ENCODE assay signal across 12 cellular contexts in genomic region chr2:38737925-38738324, GRCh38. TPM values are rescaled to one million over a fixed set of nuclear protein-coding genes. Genes with fewer than 3 reads are reported as not detected.
A peak's percentile ranks its signal among the peaks of the same experiment; 100 is the strongest.
DNase-seq lines count a peak whose midpoint lies in the region; ATAC-seq and TF ChIP-seq lines count a peak whose summit lies in the region.
"Had no signal": no experiment of that assay in that cellular context is flagged by ENCODE, and none has a peak within 500 bp of the region (broad histone marks: within the 10 kb centered on the region; RNA-seq: fewer than 3 reads in every experiment).

No MANE protein-coding gene starts in this region.

- no TSS peak for BruUV-seq in PC-3 (replicated peaks; lab: Mats Ljungman, UMichigan)

- H3K79me2 ChIP-seq in PC-3 (ENCODE audit: low read length): no peaks in the 10 kb centered on the region

- H3K9me2 ChIP-seq in PC-3 (replicated peaks; ENCODE audit: low read length): no peaks in the 10 kb centered on the region
- H3K9me2 ChIP-seq: SK-N-SH had no signal

- no peak overlapping the region for H3K4me2 ChIP-seq in PC-3 (ENCODE audit: low read length)
- H3K4me2 ChIP-seq: SK-N-SH had no signal

- H3K9me3 ChIP-seq in left ventricle myocardium inferior (replicated peaks) (no peaks in the 10 kb centered on the region), muscle layer of duodenum (ENCODE audit: control insufficient read depth in 1 of 2, low read length in 2 of 2) (no peaks in the 10 kb centered on the region), upper lobe of left lung (no peaks in the 10 kb centered on the region), PC-3 (ENCODE audit: low read length) (no peaks in the 10 kb centered on the region)
- H3K9me3 ChIP-seq: SK-N-SH had no signal

- H3K4me1 ChIP-seq in left ventricle myocardium inferior (peaks cover 51% of the 10 kb centered on the region), muscle layer of duodenum (ENCODE audit: control insufficient read depth in 1 of 2, insufficient read depth in 2 of 2, low read length in 2 of 2) (peaks cover 0 to 19% of the 10 kb centered on the region in 2 donors), upper lobe of left lung (peaks cover 2 to 34% (median 19%) of the 10 kb centered on the region in 4 donors), PC-3 (ENCODE audit: insufficient read depth, low read length) (no peaks in the 10 kb centered on the region)

- peak overlapping the region; percentile 7 for H3K27ac ChIP-seq in left ventricle myocardium inferior (replicated peaks)
- peak overlapping the region; percentile 2 for H3K27ac ChIP-seq in cingulate gyrus (ENCODE audit: low read depth, low read length)
- peak overlapping the region; percentile 82 for H3K27ac ChIP-seq in muscle layer of duodenum (ENCODE audit: low read length)
- peak overlapping the region; percentile 28 to 72 (median 50) for H3K27ac ChIP-seq in upper lobe of left lung
- no peak overlapping the region for H3K27ac ChIP-seq in PC-3 (ENCODE audit: low read length)
- H3K27ac ChIP-seq: brain microvascular endothelial cell, WERI-Rb-1 had no signal

- H3K27me3 ChIP-seq in left ventricle myocardium inferior (ENCODE audit: low read depth) (no peaks in the 10 kb centered on the region), muscle layer of duodenum (ENCODE audit: low read depth, low read length) (no peaks in the 10 kb centered on the region), upper lobe of left lung (no peaks in the 10 kb centered on the region), PC-3 (ENCODE audit: low read length) (no peaks in the 10 kb centered on the region)
- H3K27me3 ChIP-seq: brain microvascular endothelial cell had no signal

- H3K9ac ChIP-seq in PC-3 (ENCODE audit: low read length): no peak overlapping the region
- H3K9ac ChIP-seq: SK-N-SH had no signal

- H3K4me3 ChIP-seq in left ventricle myocardium inferior: no peak overlapping the region
- no peak overlapping the region for H3K4me3 ChIP-seq in muscle layer of duodenum (ENCODE audit: low read depth in 1 of 2, low read length in 2 of 2)
- no peak overlapping the region for H3K4me3 ChIP-seq in upper lobe of left lung
- H3K4me3 ChIP-seq in PC-3 (ENCODE audit: low read length): no peak overlapping the region

- H4K20me1 ChIP-seq in PC-3 (ENCODE audit: low read length): peaks cover 12% of the 10 kb centered on the region

- TF ChIP-seq CTCF in left ventricle myocardium inferior (IDR thresholded peaks at IDR 0.05; ENCODE audit: borderline replicate concordance) (no peak), upper lobe of left lung (IDR thresholded peaks at IDR 0.05) (no peak), PC-3 (conservative IDR thresholded peaks at IDR 0.05; ENCODE audit: low read depth, low read length) (no peak)

- H2AFZ ChIP-seq in PC-3 (ENCODE audit: low read length): no peak overlapping the region

- ATAC-seq in left ventricle myocardium superior (no peak), upper lobe of left lung (ENCODE audit: low FRiP score in 2 of 2) (peak in 1 of 2 donors; percentile 5), HG03095 (IDR thresholded peaks at IDR 0.05; ENCODE audit: unreplicated experiment) (no peak), PC-3 (no peak)

- CTCF ChIA-PET in PC-3 (lab: Charles Lee): no interaction called here

- TF ChIP-seq POLR2A in upper lobe of left lung (IDR thresholded peaks at IDR 0.05): no peak

- in situ Hi-C loops in G401 (cut with HindIII; ENCODE audit: low sequenced_read_pairs): no loop called here

- no peak for DNase-seq in left ventricle myocardium inferior
- DNase-seq in left ventricle myocardium superior: no peak
- no peak for DNase-seq in upper lobe of left lung
- DNase-seq in G401 (ENCODE audit: low spot score): no peak
- DNase-seq in PC-3: no peak
- DNase-seq: NCI-H345, SK-N-SH, WERI-Rb-1 had no signal

- POLR2A ChIA-PET in PC-3 (lab: Charles Lee; ENCODE audit: unreplicated experiment): no interaction called here

- peaks cover 47% of the 10 kb centered on the region for H3K36me3 ChIP-seq in left ventricle myocardium inferior
- H3K36me3 ChIP-seq in muscle layer of duodenum (ENCODE audit: control insufficient read depth in 1 of 2, insufficient read depth in 2 of 2, low read length in 2 of 2): peaks cover 8 to 10% of the 10 kb centered on the region in 2 donors
- peaks cover 0 to 47% (median 7%) of the 10 kb centered on the region in 4 donors for H3K36me3 ChIP-seq in upper lobe of left lung
- H3K36me3 ChIP-seq in PC-3 (ENCODE audit: low read depth, low read length): peaks cover 16% of the 10 kb centered on the region

- WGBS in upper lobe of left lung, 2 donors: 86 to 95% methylated on average over 3 of the region's 3 CpGs

- intact Hi-C loops in left ventricle myocardium inferior (cut with micrococcal nuclease) (no loop called here), left ventricle myocardium superior (cut with micrococcal nuclease) (no loop called here), PC-3 (cut with micrococcal nuclease) (no loop called here)

- TF ChIP-seq EP300 in upper lobe of left lung (IDR thresholded peaks at IDR 0.05): no peak

- peaks cover 15% of the 10 kb centered on the region for H3F3A ChIP-seq in PC-3 (ENCODE audit: low read length, unreplicated experiment)

RNA-seq across cellular contexts. Expression of gene SRSF7, which starts 13.2 kb away (rescaled TPM):
- total RNA-seq in left ventricle myocardium inferior (50.5 TPM), left ventricle myocardium superior (54.5 TPM), upper lobe of left lung (100 to 1,000 TPM in 4 of 6 donors, 10 to 100 TPM in 2; 44.2 to 260 (median 121) TPM), PC-3 (2014; rRNA removed) (148 and 160 TPM in 2 replicates)
- 183 and 238 TPM in 2 replicates for total RNA-seq in G401 (2014; rRNA removed; shearing (Covaris generic))

RNA-seq across cellular contexts. Expression of gene GEMIN6, which starts 40.1 kb away (rescaled TPM):
- total RNA-seq in left ventricle myocardium inferior: 7.3 TPM
- 7.8 TPM for total RNA-seq in left ventricle myocardium superior
- 10 to 100 TPM in 1 of 6 donors, 1 to 10 TPM in 5; 3.1 to 10.3 (median 8.1) TPM for total RNA-seq in upper lobe of left lung
- 18.8 and 22.2 TPM in 2 replicates for total RNA-seq in G401 (2014; rRNA removed; shearing (Covaris generic))
- 13.7 and 23.8 TPM in 2 replicates for total RNA-seq in PC-3 (2014; rRNA removed)
